ENCODE assay signal across 27 cellular contexts in genomic region chr3:125671461-125672243, GRCh38.
"Had no signal": no experiment of that assay in that cellular context is flagged by ENCODE, and none has a peak within 500 bp of the region (broad histone marks: within the 10 kb centered on the region; RNA-seq: fewer than 3 reads in every experiment).

No MANE protein-coding gene starts in this region.

- H3K4me1 Mint-ChIP-seq: nephron; neural crest cell; stimulated activated memory B cell treated with anti-CD40 and anti-IgM and Interleukin-4, amounts not matched to agents 10 μg/mL and 1 μg/mL and 100 μg/mL, for 72 hours had no signal

- H3K36me3 Mint-ChIP-seq: immature natural killer cell; naive thymus-derived CD8-positive, alpha-beta T cell; stimulated activated memory B cell treated with anti-CD40 and anti-IgM and Interleukin-4, amounts not matched to agents 10 μg/mL and 1 μg/mL and 100 μg/mL, for 72 hours had no signal

- H3K4me1 ChIP-seq: left lung, lower lobe of right lung, parathyroid adenoma, psoas muscle, upper lobe of left lung had no signal

- H3K27me3 ChIP-seq: left lung, neutrophil, right lobe of liver, thyroid gland, transverse colon, upper lobe of left lung had no signal

- H3K27me3 Mint-ChIP-seq: stimulated activated memory B cell treated with anti-CD40 and anti-IgM and Interleukin-4, amounts not matched to agents 10 μg/mL and 1 μg/mL and 100 μg/mL, for 72 hours; stimulated activated naive CD8-positive, alpha-beta T cell treated with anti-CD3 and anti-CD28 coated beads, Interleukin-15, Interleukin-2, amounts not matched to agents 100 ng/mL and 50 ng/mL, for 24 hours had no signal

- H3K27ac Mint-ChIP-seq: naive thymus-derived CD8-positive, alpha-beta T cell; nephron; stimulated activated memory B cell treated with anti-CD40 and anti-IgM and Interleukin-4, amounts not matched to agents 10 μg/mL and 1 μg/mL and 100 μg/mL, for 72 hours; stimulated activated naive CD8-positive, alpha-beta T cell treated with anti-CD3 and anti-CD28 coated beads, Interleukin-15, Interleukin-2, amounts not matched to agents 100 ng/mL and 50 ng/mL, for 24 hours had no signal

- H3K4me3 ChIP-seq: left lung, lower lobe of right lung, psoas muscle, right lobe of liver, smooth muscle cell, thyroid gland, transverse colon, upper lobe of left lung had no signal

- H3K4me2 ChIP-seq: smooth muscle cell had no signal

- H2AFZ ChIP-seq: parathyroid adenoma had no signal

- H3K27ac ChIP-seq: left lung, lower lobe of right lung, neutrophil, parathyroid adenoma, psoas muscle, right lobe of liver, thyroid gland, transverse colon, upper lobe of left lung had no signal

- H3K36me3 ChIP-seq: left lung, lower lobe of right lung, neutrophil, right lobe of liver, thyroid gland, transverse colon, upper lobe of left lung had no signal

- DNase-seq: hypothalamus; kidney; left colon; left lung; lower lobe of right lung; mammary epithelial cell; mesenchymal stem cell; occipital lobe; psoas muscle; right lobe of liver; stimulated activated CD4-positive, alpha-beta T cell treated with anti-CD3 and anti-CD28 coated beads, Interleukin-1b, Interleukin-23, amount 100 ng/mL, for 48 hours; stimulated activated CD4-positive, alpha-beta T cell treated with anti-CD3 and anti-CD28 coated beads, Interleukin-2, amount 100 ng/mL, for 48 hours; stimulated activated CD4-positive, alpha-beta T cell treated with anti-CD3 and anti-CD28 coated beads, Interleukin-4, amount 100 ng/mL, for 4 hours; stimulated activated CD8-positive, alpha-beta memory T cell treated with anti-CD3 and anti-CD28 coated beads, Interleukin-4, amount 100 ng/mL, for 48 hours; substantia nigra; thyroid gland; transverse colon had no signal

- ATAC-seq: left colon; left lung; naive thymus-derived CD8-positive, alpha-beta T cell; psoas muscle; stimulated activated memory B cell treated with anti-CD40 and anti-IgM and Interleukin-4, amounts not matched to agents 10 μg/mL and 1 μg/mL and 100 μg/mL, for 72 hours had no signal

- H3K9ac ChIP-seq: parathyroid adenoma had no signal

- H3K4me3 Mint-ChIP-seq: nephron; neural crest cell; stimulated activated memory B cell treated with anti-CD40 and anti-IgM and Interleukin-4, amounts not matched to agents 10 μg/mL and 1 μg/mL and 100 μg/mL, for 72 hours; stimulated activated naive CD8-positive, alpha-beta T cell treated with anti-CD3 and anti-CD28 coated beads, Interleukin-15, Interleukin-2, amounts not matched to agents 100 ng/mL and 50 ng/mL, for 24 hours had no signal

- H3K9me3 ChIP-seq: left lung, lower lobe of right lung, neutrophil, psoas muscle, right lobe of liver, thyroid gland, transverse colon, upper lobe of left lung had no signal

- H3K9me3 Mint-ChIP-seq: immature natural killer cell; naive thymus-derived CD8-positive, alpha-beta T cell; nephron; neural crest cell; stimulated activated memory B cell treated with anti-CD40 and anti-IgM and Interleukin-4, amounts not matched to agents 10 μg/mL and 1 μg/mL and 100 μg/mL, for 72 hours; stimulated activated naive CD8-positive, alpha-beta T cell treated with anti-CD3 and anti-CD28 coated beads, Interleukin-15, Interleukin-2, amounts not matched to agents 100 ng/mL and 50 ng/mL, for 24 hours had no signal
